In genomic region chr1:16031551-16031950, GRCh38 we compare ENCODE assay signal across 16 cellular contexts. TPM values are rescaled to one million over a fixed set of nuclear protein-coding genes. Genes with fewer than 3 reads are reported as not detected.
DNase-seq lines count a peak whose midpoint lies in the region; ATAC-seq and TF ChIP-seq lines count a peak whose summit lies in the region.
"Had no signal": no experiment of that assay in that cellular context is flagged by ENCODE, and none has a peak within 500 bp of the region (broad histone marks: within the 10 kb centered on the region; RNA-seq: fewer than 3 reads in every experiment).

No MANE protein-coding gene starts in this region.

- no peak overlapping the region for H3K4me2 ChIP-seq in osteoblast (ENCODE audit: insufficient read depth, low read length)
- H3K4me2 ChIP-seq: BLaER1 had no signal

- H3K79me2 ChIP-seq in osteoblast (ENCODE audit: insufficient read depth, low read length), result no peaks in the 10 kb centered on the region

- intact Hi-C loops in right cardiac atrium (cut with DNase I) (no loop called here), cardiac septum (cut with DNase I) (no loop called here)

- POLR2A ChIA-PET in GM10248 (lab: Yijun Ruan, JAX), result no interaction called here

- no peak for TF ChIP-seq CTCF in osteoblast (IDR thresholded peaks at IDR 0.05; ENCODE audit: extremely low read depth, low read depth, low read length)
- TF ChIP-seq CTCF in GM10248 (IDR thresholded peaks at IDR 0.05; ENCODE audit: control extremely low read depth, extremely low read depth, low read depth, missing control alignments), result no peak

- WGBS in right cardiac atrium, result 86% methylated on average over 8 of the region's 8 CpGs

- no peak for ATAC-seq in right cardiac atrium

- no peaks in the 10 kb centered on the region for H4K20me1 ChIP-seq in osteoblast (ENCODE audit: insufficient read depth, low read length)
- H4K20me1 ChIP-seq: BLaER1 had no signal

- no peaks in the 10 kb centered on the region for H3K9me3 ChIP-seq in right cardiac atrium (ENCODE audit: control insufficient read depth, low read length)
- no peaks in the 10 kb centered on the region for H3K9me3 ChIP-seq in osteoblast (ENCODE audit: low read depth, low read length)
- H3K9me3 ChIP-seq: BLaER1, HAP-1 had no signal

- no peaks in the 10 kb centered on the region for H3K27me3 ChIP-seq in right cardiac atrium (ENCODE audit: control insufficient read depth, insufficient read depth)
- H3K27me3 ChIP-seq in osteoblast (ENCODE audit: insufficient read depth, low read length), result no peaks in the 10 kb centered on the region
- H3K27me3 ChIP-seq: BLaER1 had no signal

- no peaks in the 10 kb centered on the region for H3K36me3 ChIP-seq in osteoblast (ENCODE audit: insufficient read depth, low read length)
- H3K36me3 ChIP-seq: BLaER1, HAP-1 had no signal

- DNase-seq in right cardiac atrium, result peak in 2 of 3 donors; percentile 45 to 50
- DNase-seq in cardiac septum (ENCODE audit: low spot score), result no peak
- DNase-seq in osteoblast (ENCODE audit: insufficient read length, low spot score, missing footprints), result peak; percentile 21
- no peak for DNase-seq in GM10248 (ENCODE audit: extremely low spot score)
- DNase-seq: 8988T, DMS153, DMS79, GDM1 had no signal

- H3K27ac ChIP-seq in right cardiac atrium (ENCODE audit: low read length) (no peak overlapping the region), osteoblast (ENCODE audit: low read depth, low read length) (no peak overlapping the region)
- H3K27ac ChIP-seq: BLaER1 had no signal

- no peaks in the 10 kb centered on the region for H3K4me1 ChIP-seq in right cardiac atrium (ENCODE audit: control insufficient read depth, insufficient read depth, low read length)
- H3K4me1 ChIP-seq in osteoblast (ENCODE audit: insufficient read depth, low read length), result no peaks in the 10 kb centered on the region

- CTCF ChIA-PET in GM10248 (lab: Yijun Ruan, JAX), result interaction anchor here (1.1 to 4.3 kb wide), 7 partner anchors 14 to 240 kb away, joined by 3 to 31 read pairs (median 6); no protein-coding TSS in a partner anchor

- H2AFZ ChIP-seq in osteoblast (ENCODE audit: low read length), result no peak overlapping the region

- no peak overlapping the region for H3K4me3 ChIP-seq in right cardiac atrium (ENCODE audit: low read length)
- no peak overlapping the region for H3K4me3 ChIP-seq in osteoblast (ENCODE audit: insufficient read depth, low read length)
- H3K4me3 ChIP-seq: BLaER1, HAP-1 had no signal

RNA-seq across cellular contexts. Expression of gene CLCNKA, which starts 9.7 kb away (rescaled TPM):
- total RNA-seq in right cardiac atrium (under 1 TPM; 0.31 to 0.93 (median 0.64) TPM), cardiac septum (1.2 TPM), osteoblast (not detected in 2 replicates)
- polyA plus RNA-seq in right cardiac atrium, result 0.52 TPM
- total RNA-seq: A673; CD4-positive, alpha-beta memory T cell; Daoy; H4 had no signal
- polyA plus RNA-seq: AG04450; CD14-positive monocyte; CD4-positive, alpha-beta memory T cell had no signal

RNA-seq across cellular contexts. Expression of gene CLCNKB, which starts 12.0 kb away (rescaled TPM):
- total RNA-seq in right cardiac atrium (1 to 10 TPM; 1.9 to 4.7 (median 4.1) TPM), cardiac septum (2.0 TPM), osteoblast (0.29 and 0.36 TPM in 2 replicates)
- polyA plus RNA-seq in right cardiac atrium, result 3.4 TPM
- total RNA-seq: CD4-positive, alpha-beta memory T cell; H4 had no signal
- polyA plus RNA-seq: CD14-positive monocyte; CD4-positive, alpha-beta memory T cell had no signal

RNA-seq across cellular contexts. Expression of gene HSPB7, which starts 13.7 kb away (rescaled TPM):
- 1,000 to 10,000 TPM; 2,213 to 3,018 (median 2,419) TPM for total RNA-seq in right cardiac atrium
- polyA plus RNA-seq in right cardiac atrium, result 3,985 TPM
- 3,889 TPM for total RNA-seq in cardiac septum
- 4.1 and 6.9 TPM in 2 replicates for total RNA-seq in osteoblast
- total RNA-seq: A673; CD4-positive, alpha-beta memory T cell; H4 had no signal
- polyA plus RNA-seq: CD14-positive monocyte; CD4-positive, alpha-beta memory T cell had no signal

RNA-seq across cellular contexts. Expression of gene SRARP, which starts 27.5 kb away (rescaled TPM):
- total RNA-seq in right cardiac atrium (under 1 TPM in 3 of 4 donors, not detected in 1; 0.09 to 0.37 (median 0.14) TPM), cardiac septum (not detected), osteoblast (not detected in 2 replicates)
- 0.77 TPM for polyA plus RNA-seq in right cardiac atrium
- total RNA-seq: A673; CD4-positive, alpha-beta memory T cell; Daoy; H4 had no signal
- polyA plus RNA-seq: AG04450; CD14-positive monocyte; CD4-positive, alpha-beta memory T cell had no signal

RNA-seq across cellular contexts. Expression of gene FAM131C, which starts 41.9 kb away (rescaled TPM):
- total RNA-seq in right cardiac atrium (1 to 10 TPM; 2.6 to 6.1 (median 4.5) TPM), cardiac septum (3.0 TPM), osteoblast (0.36 TPM in 1 of 2 replicates, not detected in the other)
- 11.5 TPM for polyA plus RNA-seq in right cardiac atrium
- total RNA-seq: CD4-positive, alpha-beta memory T cell had no signal
- polyA plus RNA-seq: CD14-positive monocyte had no signal

Comparison
In these comparisons a context has a peak if more than half of its experiments do, and no peak if none do; other contexts are left out.
1. DNase-seq: peak in right cardiac atrium (2 of 3) and osteoblast (single experiment); none in cardiac septum (single experiment) and GM10248 (single experiment).
2. RNA of gene HSPB7, which starts 13.7 kb away (total RNA-seq): 3,889 TPM in cardiac septum (single experiment) and 2,213 to 3,018 TPM in right cardiac atrium; 4.1 to 6.9 TPM in osteoblast; every median in the first group is over 100 times any median in the second.